16 cellular contexts compared by ENCODE assay signal in the genomic region with DNA sequence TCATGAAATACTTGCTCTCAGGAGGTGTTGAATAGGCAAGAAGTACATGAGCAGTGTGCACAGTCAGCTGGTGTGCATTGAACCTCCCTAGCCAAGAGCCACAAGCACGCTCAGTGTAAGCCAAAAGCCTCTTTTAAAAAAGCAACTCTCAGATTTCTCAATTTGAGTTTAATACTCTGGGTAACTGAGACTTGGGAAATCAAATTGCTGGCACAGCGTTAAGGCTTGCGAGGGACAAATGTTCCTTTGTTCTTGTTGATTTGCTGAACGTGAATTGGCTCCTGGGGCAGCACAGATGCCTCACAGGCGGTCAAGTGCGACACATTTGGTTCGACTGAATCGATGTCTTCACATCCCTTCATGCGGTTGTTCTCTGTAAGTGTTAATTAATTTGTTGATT. TPM values are rescaled to one million over a fixed set of nuclear protein-coding genes. Genes with fewer than 3 reads are reported as not detected.
DNase-seq lines count a peak whose midpoint lies in the region; FAIRE-seq and TF ChIP-seq lines count a peak whose summit lies in the region.
"Had no signal": no experiment of that assay in that cellular context is flagged by ENCODE, and none has a peak within 500 bp of the region (broad histone marks: within the 10 kb centered on the region; RNA-seq: fewer than 3 reads in every experiment).

Gene FAM240A (plus strand): TSS at position 202 of the 400 bp plus-strand sequence. CDS start 159 bp downstream, at position 361.

- no peaks in the 10 kb centered on the region for H3K36me3 Mint-ChIP-seq in endodermal cell (ENCODE audit: low read depth)
- H3K36me3 Mint-ChIP-seq in activated CD4-positive, alpha-beta T cell treated with anti-CD3 and anti-CD28 coated beads, Interleukin-2, amount 10 ng/mL, durations not matched to agents 24 days and 14 days (ENCODE audit: low read depth), result no peaks in the 10 kb centered on the region

- H3K4me3 ChIP-seq in endodermal cell (ENCODE audit: low read length) (no peak within 1 kb of the TSS), retinal pigment epithelial cell (ENCODE audit: low read length) (no peak within 1 kb of the TSS)
- H3K4me3 ChIP-seq: BLaER1 treated with 17β-estradiol and CSF1 and Interleukin-3, amounts not matched to agents 10 nM and 100 nM; esophagus squamous epithelium; SJCRH30; spleen had no signal

- no peak within 1 kb of the TSS for H3K4me3 Mint-ChIP-seq in endodermal cell
- H3K4me3 Mint-ChIP-seq in activated CD4-positive, alpha-beta T cell treated with anti-CD3 and anti-CD28 coated beads, Interleukin-2, amount 10 ng/mL, durations not matched to agents 24 days and 14 days, result no peak within 1 kb of the TSS
- H3K4me3 Mint-ChIP-seq: stimulated activated naive CD8-positive, alpha-beta T cell treated with anti-CD3 and anti-CD28 coated beads, Interleukin-15, Interleukin-2, amounts not matched to agents 100 ng/mL and 50 ng/mL, for 24 hours had no signal

- 73 to 82% methylated on average over 9 of the region's 9 CpGs for WGBS in endodermal cell (ENCODE audit: insufficient coverage in 1 of 2, insufficient read length in 1 of 2), 2 experiments

- intact Hi-C loops in activated CD4-positive, alpha-beta T cell treated with anti-CD3 and anti-CD28 coated beads, Interleukin-2, amount 10 ng/mL, durations not matched to agents 24 days and 14 days (cut with micrococcal nuclease), result no loop called here

- H3K36me3 ChIP-seq in endodermal cell (ENCODE audit: control insufficient read depth, insufficient read depth, low read length), result no peaks in the 10 kb centered on the region
- H3K36me3 ChIP-seq: BLaER1 treated with 17β-estradiol and CSF1 and Interleukin-3, amounts not matched to agents 10 nM and 100 nM; esophagus squamous epithelium; SJCRH30; spleen had no signal

- peaks cover 28% of the 10 kb centered on the region for H3K4me1 Mint-ChIP-seq in endodermal cell
- H3K4me1 Mint-ChIP-seq in activated CD4-positive, alpha-beta T cell treated with anti-CD3 and anti-CD28 coated beads, Interleukin-2, amount 10 ng/mL, durations not matched to agents 24 days and 14 days, result no peaks in the 10 kb centered on the region

- H3K9ac ChIP-seq in endodermal cell (ENCODE audit: extremely low read depth, low read length, poor library complexity, severe bottlenecking), result no peak within 1 kb of the TSS
- H3K9ac ChIP-seq: BLaER1 treated with 17β-estradiol and CSF1 and Interleukin-3, amounts not matched to agents 10 nM and 100 nM had no signal

- H3K9me3 ChIP-seq in endodermal cell (ENCODE audit: control insufficient read depth, low read length), result no peaks in the 10 kb centered on the region
- H3K9me3 ChIP-seq: BLaER1 treated with 17β-estradiol and CSF1 and Interleukin-3, amounts not matched to agents 10 nM and 100 nM; esophagus squamous epithelium; SJCRH30; spleen had no signal

- peaks cover 2% of the 10 kb centered on the region for H3K27me3 Mint-ChIP-seq in endodermal cell (ENCODE audit: insufficient read depth)
- H3K27me3 Mint-ChIP-seq in activated CD4-positive, alpha-beta T cell treated with anti-CD3 and anti-CD28 coated beads, Interleukin-2, amount 10 ng/mL, durations not matched to agents 24 days and 14 days, result peaks cover 41% of the 10 kb centered on the region

- no peaks in the 10 kb centered on the region for H3K9me3 Mint-ChIP-seq in endodermal cell
- no peaks in the 10 kb centered on the region for H3K9me3 Mint-ChIP-seq in activated CD4-positive, alpha-beta T cell treated with anti-CD3 and anti-CD28 coated beads, Interleukin-2, amount 10 ng/mL, durations not matched to agents 24 days and 14 days
- H3K9me3 Mint-ChIP-seq: stimulated activated naive CD8-positive, alpha-beta T cell treated with anti-CD3 and anti-CD28 coated beads, Interleukin-15, Interleukin-2, amounts not matched to agents 100 ng/mL and 50 ng/mL, for 24 hours had no signal

- no peak for FAIRE-seq in D721Med (lab: Jason Lieb, UNC)

- no peaks in the 10 kb centered on the region for H3K4me1 ChIP-seq in endodermal cell (ENCODE audit: control insufficient read depth, insufficient read depth, low read length)

- no peak within 1 kb of the TSS for H3K27ac Mint-ChIP-seq in endodermal cell
- H3K27ac Mint-ChIP-seq in activated CD4-positive, alpha-beta T cell treated with anti-CD3 and anti-CD28 coated beads, Interleukin-2, amount 10 ng/mL, durations not matched to agents 24 days and 14 days, result no peak within 1 kb of the TSS
- H3K27ac Mint-ChIP-seq: stimulated activated naive CD8-positive, alpha-beta T cell treated with anti-CD3 and anti-CD28 coated beads, Interleukin-15, Interleukin-2, amounts not matched to agents 100 ng/mL and 50 ng/mL, for 24 hours had no signal

- H3K27ac ChIP-seq in endodermal cell (ENCODE audit: low read depth, low read length), result no peak within 1 kb of the TSS
- H3K27ac ChIP-seq: BLaER1 treated with 17β-estradiol and CSF1 and Interleukin-3, amounts not matched to agents 10 nM and 100 nM; esophagus squamous epithelium; SJCRH30; spleen had no signal

- TF ChIP-seq CTCF in endodermal cell (conservative IDR thresholded peaks at IDR 0.05) (no peak), retinal pigment epithelial cell (conservative IDR thresholded peaks at IDR 0.05; ENCODE audit: low read depth, low read length) (no peak), D721Med (IDR thresholded peaks at IDR 0.05; ENCODE audit: insufficient read depth, missing control alignments) (no peak)

- DNase-seq in NCI-H526 (lab: John Stamatoyannopoulos, UW) (peak; percentile 26 to 38), endodermal cell (peak; percentile 17), kidney glomerular epithelial cell (lab: John Stamatoyannopoulos, UW) (peak; percentile 14), retinal pigment epithelial cell (ENCODE audit: low read depth) (peak; percentile 63), D721Med (ENCODE audit: insufficient read length, low spot score) (no peak), dedifferentiated amniotic fluid mesenchymal stem cell (ENCODE audit: extremely low spot score) (no peak)
- DNase-seq in activated CD4-positive, alpha-beta T cell treated with anti-CD3 and anti-CD28 coated beads, Interleukin-2, amount 10 ng/mL, durations not matched to agents 24 days and 14 days, result no peak
- DNase-seq in stimulated activated CD8-positive, alpha-beta memory T cell treated with anti-CD3 and anti-CD28 coated beads, Interleukin-4, amount 100 ng/mL, for 48 hours, result no peak
- DNase-seq: activated CD4-positive, alpha-beta T cell treated with anti-CD3 and anti-CD28 coated beads, Interleukin-2, amount 50 U/mL, for 48 hours; esophagus squamous epithelium; mesenchymal stem cell; spleen had no signal

- H3K27me3 ChIP-seq in endodermal cell (ENCODE audit: control insufficient read depth, insufficient read depth, low read length, poor library complexity, severe bottlenecking), result no peaks in the 10 kb centered on the region
- H3K27me3 ChIP-seq: BLaER1 treated with 17β-estradiol and CSF1 and Interleukin-3, amounts not matched to agents 10 nM and 100 nM; SJCRH30; spleen had no signal

RNA-seq across cellular contexts. Expression of gene FAM240A, which starts in this region (rescaled TPM):
- total RNA-seq in endodermal cell, result not detected
- not detected for polyA plus RNA-seq in endodermal cell (2013, experiment 1 of 2)
- polyA plus RNA-seq in endodermal cell (2013, experiment 2 of 2), result not detected
- not detected in 2 replicates for total RNA-seq in activated CD4-positive, alpha-beta T cell treated with anti-CD3 and anti-CD28 coated beads, Interleukin-2, amount 10 ng/mL, durations not matched to agents 24 days and 14 days
- total RNA-seq: dermis microvascular lymphatic vessel endothelial cell, SJCRH30, spleen had no signal

Comparison
In these comparisons a context has a peak if more than half of its experiments do, and no peak if none do; other contexts are left out.
1. Peak in DNase-seq in endodermal cell; RNA of the gene not detected or under 1 TPM.
2. DNase-seq: peak in NCI-H526 (2 of 2), kidney glomerular epithelial cell (single experiment) and retinal pigment epithelial cell (single experiment); none in D721Med (single experiment), activated CD4-positive, alpha-beta T cell treated with anti-CD3 and anti-CD28 coated beads, Interleukin-2, amount 10 ng/mL, durations not matched to agents 24 days and 14 days (single experiment), dedifferentiated amniotic fluid mesenchymal stem cell (single experiment) and stimulated activated CD8-positive, alpha-beta memory T cell treated with anti-CD3 and anti-CD28 coated beads, Interleukin-4, amount 100 ng/mL, for 48 hours (single experiment).